ENCODE assay signal across 8 cellular contexts in genomic region chr4:184382189-184382846, GRCh38.
DNase-seq lines count a peak whose midpoint lies in the region; ATAC-seq, FAIRE-seq and TF ChIP-seq lines count a peak whose summit lies in the region.
"Had no signal": no experiment of that assay in that cellular context is flagged by ENCODE, and none has a peak within 500 bp of the region (broad histone marks: within the 10 kb centered on the region; RNA-seq: fewer than 3 reads in every experiment).

No MANE protein-coding gene starts in this region.

- H3K4me3 ChIP-seq in GM12878 (peak overlapping the region; percentile 57), skeletal muscle satellite cell (ENCODE audit: low read length) (no peak overlapping the region)

- peak overlapping the region; percentile 88 for H3K27ac ChIP-seq in GM12878 (ENCODE audit: control insufficient read depth, insufficient read depth)
- H3K27ac ChIP-seq: HL-60 had no signal

- peaks cover 12% of the 10 kb centered on the region for H3K79me2 ChIP-seq in GM12878 (ENCODE audit: control insufficient read depth, insufficient read depth, low read length)

- H4K20me1 ChIP-seq in GM12878 (ENCODE audit: control insufficient read depth, insufficient read depth), result no peaks in the 10 kb centered on the region

- H3K9me3 ChIP-seq in GM12878 (replicated peaks; ENCODE audit: control insufficient read depth, insufficient read depth, low read length) (peaks cover 13% of the 10 kb centered on the region), skeletal muscle satellite cell (replicated peaks; ENCODE audit: low read length) (no peaks in the 10 kb centered on the region)

- intact Hi-C loops in GM12878 (cut with micrococcal nuclease; ENCODE audit: unreplicated experiment), result no loop called here

- no peak; a peak in 1 of 4 replicates for TF ChIP-seq EP300 in GM12878 (IDR thresholded peaks at IDR 0.05; ENCODE audit: borderline replicate concordance in 1 of 2, control insufficient read depth in 1 of 2, low read depth in 2 of 2, low read length in 2 of 2)

- CTCF ChIA-PET in GM12878 (lab: Yijun Ruan, JAX), result interaction anchor here (1.0 to 3.9 kb wide), 20 partner anchors 8 to 153 kb away, joined by 3 to 11 read pairs (median 5); no protein-coding TSS in a partner anchor

- H3K4me2 ChIP-seq in GM12878 (ENCODE audit: control insufficient read depth, insufficient read depth), result peak overlapping the region; percentile 96
- peak overlapping the region; percentile 80 for H3K4me2 ChIP-seq in skeletal muscle satellite cell (ENCODE audit: low read length)

- TF ChIP-seq CTCF in GM12878 (IDR thresholded peaks at IDR 0.05 in 2 of 3, conservative IDR thresholded peaks at IDR 0.05 in 1 of 3; ENCODE audit: control insufficient read depth in 2 of 3, extremely low read depth in 1 of 3, insufficient read depth in 1 of 3, low read depth in 3 of 3, low read length in 3 of 3), result no peak

- H3K4me1 ChIP-seq in GM12878 (ENCODE audit: control insufficient read depth, insufficient read depth, low read length) (peaks cover 64% of the 10 kb centered on the region), skeletal muscle satellite cell (ENCODE audit: control insufficient read depth, insufficient read depth, low read length) (peaks cover 37% of the 10 kb centered on the region)

- POLR2A ChIA-PET in GM12878 (lab: Charles Lee), result interaction anchor here (0.7 to 7.5 kb wide), 21 partner anchors 13 to 155 kb away, joined by 3 to 114 read pairs (median 5); partner anchors contain the start of gene IRF2

- no peak for FAIRE-seq in GM12878 (lab: Jason Lieb, UNC)

- peak; percentile 53 for TF ChIP-seq POLR2A in GM12878 (IDR thresholded peaks at IDR 0.05; ENCODE audit: low read depth, low read length)

- 4% methylated on average over 11 of the region's 12 CpGs for whole genome bisulfite sequencing in GM12878 (ENCODE audit: insufficient coverage, insufficient replicate concordance, low lambda C conversion rate, missing lambda C conversion rate)

- SMC1A ChIA-PET in GM12878 (lab: Charles Lee; ENCODE audit: uncharacterized antibody, unreplicated experiment), result interaction anchor here (1.0 to 6.9 kb wide), 27 partner anchors 12 to 154 kb away, joined by 3 to 184 read pairs (median 7); no protein-coding TSS in a partner anchor

- peak; percentile 44 for ATAC-seq in GM19023 (IDR thresholded peaks at IDR 0.05; ENCODE audit: unreplicated experiment)
- peak; percentile 76 for ATAC-seq in GM12878
- no peak for ATAC-seq in GM21515 (IDR thresholded peaks at IDR 0.05; ENCODE audit: unreplicated experiment)
- ATAC-seq in HG02981 (IDR thresholded peaks at IDR 0.05; ENCODE audit: unreplicated experiment), result no peak

- H3K27me3 ChIP-seq in GM12878 (replicated peaks in 1 of 2; ENCODE audit: control insufficient read depth in 2 of 2, insufficient read depth in 2 of 2, low read length in 1 of 2), result no peaks in the 10 kb centered on the region
- H3K27me3 ChIP-seq in skeletal muscle satellite cell (ENCODE audit: control insufficient read depth, insufficient read depth, low read length), result no peaks in the 10 kb centered on the region

- RAD21 ChIA-PET in GM12878 (lab: Charles Lee; ENCODE audit: unreplicated experiment), result interaction anchor here (0.6 to 7.1 kb wide), 20 partner anchors 12 to 1832 kb away, joined by 3 to 92 read pairs (median 6); no protein-coding TSS in a partner anchor

- peak; percentile 44 for DNase-seq in LHCN-M2 (ENCODE audit: low read depth)
- DNase-seq in GM12878 (ENCODE audit: low read depth, low spot score), result peak; percentile 53
- DNase-seq in islet precursor cell, result no peak

- TF ChIP-seq RAD21 in GM12878 (IDR thresholded peaks at IDR 0.05; ENCODE audit: insufficient read depth, low read depth, low read length), result no peak

- in situ Hi-C loops in GM12878 (cut with MboI), result no loop called here

- H3K36me3 ChIP-seq in GM12878 (ENCODE audit: control insufficient read depth in 2 of 2, insufficient read depth in 2 of 2, low read length in 1 of 2) (peaks cover 0 to 6% of the 10 kb centered on the region in 2 experiments; a peak in 3 of 4 replicates), skeletal muscle satellite cell (ENCODE audit: insufficient read depth, low read length) (peaks cover 5% of the 10 kb centered on the region)

- H3K9ac ChIP-seq in GM12878 (ENCODE audit: control insufficient read depth, insufficient read depth, low read length), result peak overlapping the region; percentile 65
- H3K9ac ChIP-seq in skeletal muscle satellite cell (ENCODE audit: low read depth, low read length), result peak overlapping the region; percentile 56

- BruUV-seq in GM12878 (replicated peaks; lab: Mats Ljungman, UMichigan), result TSS peak; percentile 95

- H2AFZ ChIP-seq in GM12878 (ENCODE audit: control insufficient read depth, low read depth, low read length), result peak overlapping the region; percentile 12

TF ChIP-seq in GM12878, 131 proteins besides CTCF, POLR2A, EP300 and RAD21 (continues in another document):
- TF ChIP-seq GABPA (IDR thresholded peaks at IDR 0.05; ENCODE audit: low read depth) (no peak), ELK1 (IDR thresholded peaks at IDR 0.05; ENCODE audit: low read depth, low read length) (no peak), TARDBP (IDR thresholded peaks at IDR 0.05; ENCODE audit: borderline replicate concordance) (no peak), TAF1 (IDR thresholded peaks at IDR 0.05; ENCODE audit: borderline replicate concordance, low read depth, low read length) (no peak; the same call in 1 of the 2 replicates), ATF7 (IDR thresholded peaks at IDR 0.05; ENCODE audit: low read depth) (no peak), NR2F1 (conservative IDR thresholded peaks at IDR 0.05) (no peak), CBX5 (IDR thresholded peaks at IDR 0.05; ENCODE audit: low read depth) (peak; percentile 31; the same call in 1 of the 2 replicates), ZBTB11 (CRISPR knock-in tag; IDR thresholded peaks at IDR 0.05) (no peak), FOS (IDR thresholded peaks at IDR 0.05; ENCODE audit: borderline replicate concordance, extremely low read depth, insufficient read length) (no peak), ETV6 (conservative IDR thresholded peaks at IDR 0.05 in 1 of 2, IDR thresholded peaks at IDR 0.05 in 1 of 2; ENCODE audit: borderline replicate concordance in 1 of 2, low read depth in 1 of 2) (peak in 1 of 2 experiments; percentile 54; a peak in 1 of 4 replicates), E2F8 (IDR thresholded peaks at IDR 0.05; ENCODE audit: low read depth, partially characterized antibody) (no peak), ATF3 (IDR thresholded peaks at IDR 0.05; ENCODE audit: borderline replicate concordance, extremely low read depth, low read depth, low read length) (no peak)

Comparison
In these comparisons a context has a peak if more than half of its experiments do, and no peak if none do; other contexts are left out.
1. ATAC-seq: peak in GM19023 (single experiment) and GM12878 (single experiment); none in GM21515 (single experiment) and HG02981 (single experiment).